8 cellular contexts compared by ENCODE assay signal in genomic region chr22:21045585-21046294, GRCh38. TPM values are rescaled to one million over a fixed set of nuclear protein-coding genes. Genes with fewer than 3 reads are reported as not detected.
DNase-seq lines count a peak whose midpoint lies in the region; ATAC-seq and TF ChIP-seq lines count a peak whose summit lies in the region.

TSS of gene LRRC74B (plus strand) at chr22:21045946. CDS start at chr22:21045987, 41 bp downstream.

- H3K36me3 Mint-ChIP-seq in naive B cell: no peaks in the 10 kb centered on the region

- DNase-seq in BJ (ENCODE audit: low read depth): peak; percentile 64
- peak; percentile 91 for DNase-seq in GM20000 (ENCODE audit: low spot score)
- DNase-seq in Panc1 (ENCODE audit: low read depth, low spot score): no peak
- peak; percentile 32 to 40 for DNase-seq in activated T-helper 1 cell treated with anti-CD3 and anti-CD28 coated beads, Interleukin-2, amount 50 U/mL, for 16 hours (ENCODE audit: low read depth in 1 of 2, low spot score in 1 of 2)
- peak; percentile 88 for DNase-seq in fibroblast of peridontal ligament (ENCODE audit: extremely low read depth)
- DNase-seq in naive B cell: peak; percentile 77
- DNase-seq in stimulated activated CD8-positive, alpha-beta memory T cell treated with anti-CD3 and anti-CD28 coated beads, Interleukin-7, amount 100 ng/mL, for 48 hours (ENCODE audit: extremely low read depth in 1 of 2, low read depth in 1 of 2): peak; percentile 64 to 74

- intact Hi-C loops in Panc1 (cut with micrococcal nuclease; ENCODE audit: unreplicated experiment): no loop called here

- H3K36me3 ChIP-seq in BJ (ENCODE audit: control insufficient read depth, insufficient read depth, low read length): no peaks in the 10 kb centered on the region
- H3K36me3 ChIP-seq in Panc1 (ENCODE audit: control insufficient read depth, insufficient read depth, low read length): no peaks in the 10 kb centered on the region

- in situ Hi-C loops in Panc1 (cut with HindIII; ENCODE audit: low pct_unique_long_range_greater_than_20kb, low sequenced_read_pairs): no loop called here

- H3K4me3 Mint-ChIP-seq in naive B cell: peak within 1 kb of the TSS; percentile 62 to 87 (median 76)

- H3K27me3 ChIP-seq in BJ (ENCODE audit: control insufficient read depth, insufficient read depth, low read length) (no peaks in the 10 kb centered on the region), Panc1 (ENCODE audit: control insufficient read depth, insufficient read depth, low read length) (no peaks in the 10 kb centered on the region)

- no peaks in the 10 kb centered on the region for H3K9me3 Mint-ChIP-seq in naive B cell

- POLR2A ChIA-PET in BJ (lab: Charles Lee): no interaction called here
- POLR2A ChIA-PET in Panc1 (lab: Charles Lee): no interaction called here

- H3K4me3 ChIP-seq in BJ (ENCODE audit: low read depth, low read length) (peak within 1 kb of the TSS; percentile 44), Panc1 (ENCODE audit: low read depth in 2 of 2, low read length in 2 of 2) (peak within 1 kb of the TSS; percentile 39 to 61)

- H3K27ac ChIP-seq in Panc1 (ENCODE audit: low read length): no peak within 1 kb of the TSS

- CTCF ChIA-PET in BJ (lab: Yijun Ruan, JAX) (interaction anchor here (1.1 kb wide), 1 partner anchor 57 kb away, joined by 4 read pairs; no protein-coding TSS in a partner anchor), Panc1 (lab: Charles Lee) (no interaction called here)

- no peaks in the 10 kb centered on the region for H3K9me3 ChIP-seq in Panc1 (ENCODE audit: control insufficient read depth, insufficient read depth, low read depth, low read length)

- H3K27ac Mint-ChIP-seq in naive B cell: peak within 1 kb of the TSS; percentile 92 to 98 (median 96)

- H3K27me3 Mint-ChIP-seq in naive B cell: peaks cover 14 to 41% (median 38%) of the 10 kb centered on the region in 3 donors

- BruUV-seq in Panc1 (replicated peaks; lab: Mats Ljungman, UMichigan): no TSS peak

- H3K4me1 ChIP-seq in Panc1 (ENCODE audit: control insufficient read depth, insufficient read depth, low read length): peaks cover 5% of the 10 kb centered on the region; the same call in 1 of the 2 replicates

- TF ChIP-seq EP300 in Ishikawa (IDR thresholded peaks at IDR 0.05; ENCODE audit: borderline replicate concordance): no peak

- no peak for TF ChIP-seq CTCF in BJ (IDR thresholded peaks at IDR 0.05; ENCODE audit: insufficient read depth, low read depth, low read length)
- no peak for TF ChIP-seq CTCF in GM20000 (IDR thresholded peaks at IDR 0.05; ENCODE audit: extremely low read depth, missing control alignments)
- no peak for TF ChIP-seq CTCF in Panc1 (IDR thresholded peaks at IDR 0.05)

- no peak for TF ChIP-seq RAD21 in Ishikawa (IDR thresholded peaks at IDR 0.05; ENCODE audit: low read depth)

- peaks cover 20 to 30% (median 22%) of the 10 kb centered on the region in 3 donors for H3K4me1 Mint-ChIP-seq in naive B cell

- ATAC-seq in Panc1 (peak; percentile 97), naive B cell (ENCODE audit: low read depth in 2 of 2) (peak; percentile 96 to 98)

TF ChIP-seq in Ishikawa, 13 proteins besides CTCF, POLR2A, EP300 and RAD21:
- peak; percentile 79 for TF ChIP-seq FOXM1 (IDR thresholded peaks at IDR 0.05; ENCODE audit: borderline replicate concordance, low read depth)
- no peak for TF ChIP-seq USF1 (IDR thresholded peaks at IDR 0.05)
- TF ChIP-seq TAF1 (IDR thresholded peaks at IDR 0.05; ENCODE audit: low read depth): no peak
- peak; percentile 51 for TF ChIP-seq MAX (IDR thresholded peaks at IDR 0.05)
- TF ChIP-seq CEBPB (IDR thresholded peaks at IDR 0.05): no peak

RNA-seq across cellular contexts. Expression of gene LRRC74B, which starts in this region (rescaled TPM):
- polyA plus RNA-seq in BJ (2011; rRNA removed) (not detected in 2 replicates), naive B cell (ENCODE audit: low read depth in 6 of 6) (not detected)
- not detected in 2 replicates for polyA minus RNA-seq in BJ (2011; rRNA and poly(A)+ RNA removed)
- total RNA-seq in Panc1 (2021; ENCODE audit: unreplicated experiment): not detected
- polyA plus RNA-seq in Panc1 (2012; ENCODE audit: insufficient read length): not detected

Comparison
In these comparisons a context has a peak if more than half of its experiments do, and no peak if none do; other contexts are left out.
1. Peak in DNase-seq and H3K4me3 ChIP-seq in BJ; RNA of the gene not detected or under 1 TPM.
2. Peak in ATAC-seq and H3K4me3 ChIP-seq in Panc1; RNA of the gene not detected or under 1 TPM.
3. Peak in DNase-seq and ATAC-seq in naive B cell; RNA of the gene not detected or under 1 TPM.